9 cellular contexts compared by ENCODE assay signal in the genomic region with DNA sequence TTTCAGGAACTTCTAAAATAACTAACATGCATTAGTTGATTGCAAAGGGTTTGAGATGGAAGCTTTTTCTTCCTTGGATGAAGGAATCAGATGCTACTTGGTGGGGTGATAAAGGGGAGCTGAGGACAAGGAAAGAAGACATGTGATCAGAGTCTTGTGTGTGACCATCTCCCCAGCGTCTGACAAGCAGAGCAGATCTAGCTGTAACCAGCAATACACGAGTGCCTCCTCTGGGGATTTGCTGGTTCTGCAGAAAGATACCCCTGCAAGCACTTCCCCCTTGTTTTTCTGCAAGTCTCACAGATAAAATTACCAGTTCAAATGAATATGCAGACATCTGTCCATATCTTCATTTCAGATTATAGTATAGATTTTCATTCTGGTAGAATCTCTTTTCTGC. TPM values are rescaled to one million over a fixed set of nuclear protein-coding genes. Genes with fewer than 3 reads are reported as not detected.
DNase-seq lines count a peak whose midpoint lies in the region; ATAC-seq, FAIRE-seq and TF ChIP-seq lines count a peak whose summit lies in the region.
"Had no signal": no experiment of that assay in that cellular context is flagged by ENCODE, and none has a peak within 500 bp of the region (broad histone marks: within the 10 kb centered on the region; RNA-seq: fewer than 3 reads in every experiment).

No MANE protein-coding gene starts in this region.

- H3K14ac ChIP-seq in H1 (ENCODE audit: insufficient read length), result no peak overlapping the region

- no peak overlapping the region for H3K56ac ChIP-seq in H1 (replicated peaks; ENCODE audit: insufficient read length, low read depth, low read length)

- H2BK5ac ChIP-seq in H1 (ENCODE audit: low read depth, low read length), result no peak overlapping the region

- H3K23me2 ChIP-seq in H1 (ENCODE audit: low read depth, low read length), result peaks cover 11% of the 10 kb centered on the region; the same call in 1 of the 2 replicates

- intact Hi-C loops in left ventricle myocardium inferior (cut with micrococcal nuclease), result no loop called here

- H3K9me3 ChIP-seq in H1 (ENCODE audit: insufficient read depth in 2 of 2, low read depth in 1 of 2, low read length in 1 of 2) (no peaks in the 10 kb centered on the region), left ventricle myocardium inferior (replicated peaks) (no peaks in the 10 kb centered on the region)
- H3K9me3 ChIP-seq: Caco-2 had no signal

- no peak overlapping the region for H2AFZ ChIP-seq in H1 (ENCODE audit: low read length)

- H3K4me1 ChIP-seq in H1 (replicated peaks in 1 of 4; ENCODE audit: control insufficient read depth in 3 of 4, insufficient read depth in 4 of 4, low read length in 3 of 4) (peaks cover 0 to 9% (median 3%) of the 10 kb centered on the region in 4 experiments; a peak in 4 of 7 replicates), left ventricle myocardium inferior (peaks cover 9% of the 10 kb centered on the region)
- H3K4me1 ChIP-seq: Caco-2 had no signal

- no peaks in the 10 kb centered on the region for H4K20me1 ChIP-seq in H1 (replicated peaks in 1 of 2; ENCODE audit: control insufficient read depth in 1 of 2, insufficient read depth in 2 of 2, low read length in 2 of 2)

- H3K23ac ChIP-seq in H1 (ENCODE audit: insufficient read length), result no peak overlapping the region

- POLR2A ChIA-PET in H1 (lab: Charles Lee; ENCODE audit: partially characterized antibody), result no interaction called here

- H4K5ac ChIP-seq in H1 (ENCODE audit: insufficient read length, low read depth, low read length), result no peak overlapping the region

- TF ChIP-seq RAD21 in H1 (IDR thresholded peaks at IDR 0.05 in 1 of 2, conservative IDR thresholded peaks at IDR 0.05 in 1 of 2; ENCODE audit: low read depth in 2 of 2, low read length in 2 of 2), result peak; percentile 91

- ATAC-seq in HG03354 (IDR thresholded peaks at IDR 0.05; ENCODE audit: poor library complexity, severe bottlenecking, unreplicated experiment) (peak; percentile 54), HG03097 (IDR thresholded peaks at IDR 0.05; ENCODE audit: low FRiP score, unreplicated experiment) (no peak)
- ATAC-seq in stimulated activated naive B cell treated with anti-CD40 and anti-IgM and Interleukin-4, amounts not matched to agents 10 μg/mL and 1 μg/mL and 100 μg/mL, for 72 hours (replicated peaks), result peak; percentile 60 to 65

- 4% methylated on average over 2 of the region's 2 CpGs; no CpG with 5 or more reads in 1 of the 2 experiments for WGBS in H1 (ENCODE audit: extremely low coverage in 1 of 2, insufficient coverage in 1 of 2, insufficient read length in 1 of 2, insufficient replicate concordance in 2 of 2, low coverage in 1 of 2, low lambda C conversion rate in 2 of 2, missing lambda C conversion rate in 1 of 2), 2 experiments

- H4K8ac ChIP-seq in H1 (ENCODE audit: extremely low read depth, insufficient read depth, low read length), result no peak overlapping the region

- no peak overlapping the region for H3K9ac ChIP-seq in H1 (replicated peaks in 1 of 4; ENCODE audit: extremely low read depth in 1 of 4, low read depth in 3 of 4, low read length in 3 of 4)

- TF ChIP-seq CTCF in H1 (IDR thresholded peaks at IDR 0.05; ENCODE audit: control extremely low read depth in 1 of 3, insufficient read depth in 1 of 3, low read depth in 1 of 3, low read length in 3 of 3) (peak; percentile 57 to 91 (median 78)), left ventricle myocardium inferior (IDR thresholded peaks at IDR 0.05; ENCODE audit: borderline replicate concordance) (no peak)

- no peaks in the 10 kb centered on the region for H3K4me1 Mint-ChIP-seq in stimulated activated naive B cell treated with anti-CD40 and anti-IgM and Interleukin-4, amounts not matched to agents 10 μg/mL and 1 μg/mL and 100 μg/mL, for 72 hours

- H2BK20ac ChIP-seq in H1 (ENCODE audit: low read length), result no peak overlapping the region

- H3K27me3 Mint-ChIP-seq in stimulated activated naive B cell treated with anti-CD40 and anti-IgM and Interleukin-4, amounts not matched to agents 10 μg/mL and 1 μg/mL and 100 μg/mL, for 72 hours, result peaks cover 17 to 24% of the 10 kb centered on the region in 2 donors

- H3K4me3 Mint-ChIP-seq in stimulated activated naive B cell treated with anti-CD40 and anti-IgM and Interleukin-4, amounts not matched to agents 10 μg/mL and 1 μg/mL and 100 μg/mL, for 72 hours, result no peak overlapping the region

- no peak overlapping the region for H4K91ac ChIP-seq in H1 (replicated peaks; ENCODE audit: insufficient read length, low read length)

- peak; percentile 95 for FAIRE-seq in H1 (lab: Jason Lieb, UNC)

- H3K4ac ChIP-seq in H1 (replicated peaks; ENCODE audit: insufficient read length, low read depth, low read length), result no peak overlapping the region

- TF ChIP-seq EP300 in H1 (IDR thresholded peaks at IDR 0.05; ENCODE audit: borderline replicate concordance in 1 of 2, low read depth in 2 of 2, low read length in 2 of 2), result no peak

- CTCF ChIA-PET in H1 (lab: Charles Lee; ENCODE audit: partially characterized antibody), result interaction anchor here (0.6 to 2.7 kb wide), 23 partner anchors 9 to 673 kb away, joined by 3 to 19 read pairs (median 4); no protein-coding TSS in a partner anchor

- H3K36me3 Mint-ChIP-seq in stimulated activated naive B cell treated with anti-CD40 and anti-IgM and Interleukin-4, amounts not matched to agents 10 μg/mL and 1 μg/mL and 100 μg/mL, for 72 hours, result no peaks in the 10 kb centered on the region

- no peak overlapping the region for H3K27ac Mint-ChIP-seq in stimulated activated naive B cell treated with anti-CD40 and anti-IgM and Interleukin-4, amounts not matched to agents 10 μg/mL and 1 μg/mL and 100 μg/mL, for 72 hours

- no peaks in the 10 kb centered on the region for H3K79me2 ChIP-seq in H1 (ENCODE audit: control insufficient read depth in 1 of 2, insufficient read depth in 2 of 2, low read length in 2 of 2)

- peaks cover 9 to 28% (median 14%) of the 10 kb centered on the region in 4 experiments for H3K27me3 ChIP-seq in H1 (replicated peaks in 1 of 4; ENCODE audit: control insufficient read depth in 3 of 4, extremely low read depth in 1 of 4, insufficient read depth in 3 of 4, low read length in 3 of 4)
- H3K27me3 ChIP-seq in left ventricle myocardium inferior (ENCODE audit: low read depth), result peaks cover 42% of the 10 kb centered on the region

- no peak for TF ChIP-seq POLR2A in H1 (IDR thresholded peaks at IDR 0.05; ENCODE audit: control extremely low read depth in 1 of 2, low read depth in 2 of 2, low read length in 2 of 2)

- no peaks in the 10 kb centered on the region for H3K9me3 Mint-ChIP-seq in stimulated activated naive B cell treated with anti-CD40 and anti-IgM and Interleukin-4, amounts not matched to agents 10 μg/mL and 1 μg/mL and 100 μg/mL, for 72 hours

- H3K27ac ChIP-seq in H1 (ENCODE audit: low read depth, low read length), result no peak overlapping the region
- H3K27ac ChIP-seq in left ventricle myocardium inferior (replicated peaks), result no peak overlapping the region

- H3K18ac ChIP-seq in H1 (ENCODE audit: extremely low read depth, low read length), result no peak overlapping the region

- no peak overlapping the region for H3K4me2 ChIP-seq in H1 (ENCODE audit: insufficient read depth in 1 of 2, low read depth in 2 of 2, low read length in 2 of 2)

- H2BK15ac ChIP-seq in H1 (ENCODE audit: low read length), result no peak overlapping the region

- no peaks in the 10 kb centered on the region for H3K79me1 ChIP-seq in H1 (ENCODE audit: low read depth, low read length)

- no peak overlapping the region for H3K4me3 ChIP-seq in H1 (ENCODE audit: extremely low read depth in 1 of 4, insufficient read depth in 2 of 4, low read depth in 3 of 4, low read length in 4 of 4)
- no peak overlapping the region for H3K4me3 ChIP-seq in left ventricle myocardium inferior

- H3K36me3 ChIP-seq in H1 (ENCODE audit: control insufficient read depth in 2 of 4, insufficient read depth in 4 of 4, low read length in 3 of 4) (no peaks in the 10 kb centered on the region), left ventricle myocardium inferior (no peaks in the 10 kb centered on the region)

- no peak overlapping the region for H2BK120ac ChIP-seq in H1 (replicated peaks; ENCODE audit: low read depth, low read length)

- H2BK12ac ChIP-seq in H1 (ENCODE audit: low read depth, low read length), result no peak overlapping the region

- H2AK5ac ChIP-seq in H1 (ENCODE audit: low read depth, low read length), result no peak overlapping the region

- DNase-seq in CMK (ENCODE audit: low read depth) (peak; percentile 27), NCI-H524 treated with DMSO at 0.1 percent for 48 hours (lab: John Stamatoyannopoulos, UW) (peak; percentile 42), H1 (ENCODE audit: low read depth in 1 of 2, low spot score in 2 of 2) (no peak), left ventricle myocardium inferior (no peak), KG1 (lab: John Stamatoyannopoulos, UW) (no peak)
- DNase-seq in stimulated activated naive B cell treated with anti-CD40 and anti-IgM and Interleukin-4, amounts not matched to agents 10 μg/mL and 1 μg/mL and 100 μg/mL, for 72 hours, result no peak

TF ChIP-seq in H1, 55 proteins besides CTCF, POLR2A, EP300 and RAD21 (continues in another document):
- TF ChIP-seq SP2 (IDR thresholded peaks at IDR 0.05; ENCODE audit: low read length), result no peak
- TF ChIP-seq FOSL1 (IDR thresholded peaks at IDR 0.05; ENCODE audit: insufficient read depth, low read depth, low read length), result no peak
- TF ChIP-seq TCF12 (IDR thresholded peaks at IDR 0.05; ENCODE audit: low read depth, low read length), result no peak
- no peak for TF ChIP-seq GTF2F1 (IDR thresholded peaks at IDR 0.05; ENCODE audit: borderline replicate concordance, low read depth, low read length)
- TF ChIP-seq, protein P1, sequence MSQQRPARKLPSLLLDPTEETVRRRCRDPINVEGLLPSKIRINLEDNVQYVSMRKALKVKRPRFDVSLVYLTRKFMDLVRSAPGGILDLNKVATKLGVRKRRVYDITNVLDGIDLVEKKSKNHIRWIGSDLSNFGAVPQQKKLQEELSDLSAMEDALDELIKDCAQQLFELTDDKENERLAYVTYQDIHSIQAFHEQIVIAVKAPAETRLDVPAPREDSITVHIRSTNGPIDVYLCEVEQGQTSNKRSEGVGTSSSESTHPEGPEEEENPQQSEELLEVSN (IDR thresholded peaks at IDR 0.05), result no peak
- no peak for TF ChIP-seq CBX8 (IDR thresholded peaks at IDR 0.05; ENCODE audit: borderline replicate concordance, low read depth, low read length)

RNA-seq across cellular contexts. Expression of a gene that starts 2.7 kb away (rescaled TPM):
- total RNA-seq in H1 (2021; fragmentation: NEBNext Ultra II Directional; extraction: Animal tissue kit (Norgen Biotek cat#: 25700)), result 1.3 and 1.5 TPM in 2 replicates
- polyA plus RNA-seq in H1 (2011; rRNA removed), result 0.67 and 1.00 TPM in 2 replicates
- 1.0 TPM for polyA plus RNA-seq in H1 (2011; cell fraction: cytosol; rRNA removed)
- polyA plus RNA-seq in H1 (2011; cell fraction: nucleus; rRNA removed), result 1.2 TPM
- 0.74 to 1.2 TPM (median 0.91 TPM) in 4 replicates for polyA plus RNA-seq in H1 (2012, experiment 1 of 2)
- 0.39 TPM for polyA plus RNA-seq in H1 (2012, experiment 2 of 2)
- 0.65 TPM for polyA plus RNA-seq in H1 (2013, experiment 1 of 2)
- 0.87 TPM for polyA plus RNA-seq in H1 (2013, experiment 2 of 2)
- 3.0 and 4.9 TPM in 2 replicates for polyA minus RNA-seq in H1 (2011; rRNA and poly(A)+ RNA removed)
- polyA minus RNA-seq in H1 (2011; cell fraction: cytosol; rRNA and poly(A)+ RNA removed), result 1.5 TPM
- 3.5 TPM for polyA minus RNA-seq in H1 (2011; cell fraction: nucleus; rRNA and poly(A)+ RNA removed)
- not detected for total RNA-seq in left ventricle myocardium inferior

Comparison
In these comparisons a context has a peak if more than half of its experiments do, and no peak if none do; other contexts are left out.
1. DNase-seq: peak in CMK (single experiment) and NCI-H524 treated with DMSO at 0.1 percent for 48 hours (single experiment); none in H1 (0 of 2), stimulated activated naive B cell treated with anti-CD40 and anti-IgM and Interleukin-4, amounts not matched to agents 10 μg/mL and 1 μg/mL and 100 μg/mL, for 72 hours (single experiment), left ventricle myocardium inferior (single experiment) and KG1 (single experiment).